21 cellular contexts compared by ENCODE assay signal in genomic region chr5:88681402-88681801, GRCh38.
"Had no signal": no experiment of that assay in that cellular context is flagged by ENCODE, and none has a peak within 500 bp of the region (broad histone marks: within the 10 kb centered on the region; RNA-seq: fewer than 3 reads in every experiment).

No MANE protein-coding gene starts in this region.

- H3K27ac ChIP-seq: breast epithelium, heart left ventricle, sigmoid colon, thoracic aorta had no signal

- DNase-seq: activated CD4-positive, alpha-beta T cell treated with anti-CD3 and anti-CD28 coated beads for 4 hours; activated CD4-positive, alpha-beta T cell treated with anti-CD3 and anti-CD28 coated beads, Interleukin-2, amount 50 U/mL, for 48 hours; activated CD4-positive, CD25-positive, alpha-beta regulatory T cell; activated naive CD4-positive, alpha-beta T cell treated with anti-CD3 and anti-CD28 coated beads for 36 hours; activated naive CD8-positive, alpha-beta T cell treated with anti-CD3 and anti-CD28 coated beads, Interleukin-2, amount 10 ng/mL, durations not matched to agents 7 days and 5 days; activated T-cell treated with anti-CD3 and anti-CD28 coated beads, Interleukin-2, amount 50 U/mL, for 48 hours; cerebellar nuclear complex; effector CD4-positive, alpha-beta T cell; heart left ventricle; islet precursor cell; left cardiac atrium; nephron progenitor cell; occipital lobe; retina; sigmoid colon; stimulated activated CD4-positive, alpha-beta T cell treated with anti-CD3 and anti-CD28 coated beads, Interleukin-2, amount 100 ng/mL, for 48 hours; stimulated activated CD8-positive, alpha-beta memory T cell treated with anti-CD3 and anti-CD28 coated beads, Interleukin-4, amount 100 ng/mL, for 48 hours; stimulated activated naive B cell treated with anti-CD40 and anti-IgM and Interleukin-4, amounts not matched to agents 10 μg/mL and 1 μg/mL and 100 μg/mL, for 72 hours; T1000 had no signal

- ATAC-seq: heart left ventricle; stimulated activated naive B cell treated with anti-CD40 and anti-IgM and Interleukin-4, amounts not matched to agents 10 μg/mL and 1 μg/mL and 100 μg/mL, for 72 hours had no signal
